Comparison of ENCODE assay signal across 1 cellular context in the genomic region with DNA sequence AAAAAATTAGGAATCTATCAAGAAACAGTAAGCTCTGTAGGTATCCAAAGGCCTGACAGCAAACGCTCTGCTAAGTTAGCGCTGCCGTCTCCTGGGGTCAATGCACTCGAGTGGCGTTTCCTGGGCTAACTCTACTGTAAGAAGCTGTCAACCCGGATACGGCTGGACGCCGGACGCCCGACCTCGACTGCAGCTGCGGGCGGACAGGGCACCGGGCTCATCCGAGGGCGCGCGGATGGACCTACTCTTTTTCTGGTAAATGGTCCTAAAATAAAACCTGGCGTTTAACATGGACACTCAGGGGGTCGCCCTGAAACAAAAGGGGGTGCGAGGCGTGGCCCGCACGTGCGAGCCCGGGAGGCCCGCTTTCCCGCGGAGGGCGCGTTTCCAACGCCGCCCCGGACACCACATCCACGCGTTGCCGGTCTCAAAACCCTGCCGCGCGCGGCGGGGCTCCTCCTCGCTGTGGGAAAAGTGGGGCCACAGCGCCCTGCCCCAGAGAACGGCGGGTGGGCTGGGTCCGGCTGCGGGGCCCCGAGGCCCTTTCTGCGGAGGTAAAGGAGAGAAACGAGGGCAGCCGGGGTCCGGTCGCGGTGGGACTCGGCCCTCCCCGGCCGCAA.
A peak's percentile ranks its signal among the peaks of the same experiment; 100 is the strongest.
TF ChIP-seq lines count a peak whose summit lies in the region.

No MANE protein-coding gene starts in this region.

TF ChIP-seq in WTC11, 78 proteins besides CTCF, POLR2A, EP300 and RAD21 (continued from another document):
- TF ChIP-seq, protein P1, sequence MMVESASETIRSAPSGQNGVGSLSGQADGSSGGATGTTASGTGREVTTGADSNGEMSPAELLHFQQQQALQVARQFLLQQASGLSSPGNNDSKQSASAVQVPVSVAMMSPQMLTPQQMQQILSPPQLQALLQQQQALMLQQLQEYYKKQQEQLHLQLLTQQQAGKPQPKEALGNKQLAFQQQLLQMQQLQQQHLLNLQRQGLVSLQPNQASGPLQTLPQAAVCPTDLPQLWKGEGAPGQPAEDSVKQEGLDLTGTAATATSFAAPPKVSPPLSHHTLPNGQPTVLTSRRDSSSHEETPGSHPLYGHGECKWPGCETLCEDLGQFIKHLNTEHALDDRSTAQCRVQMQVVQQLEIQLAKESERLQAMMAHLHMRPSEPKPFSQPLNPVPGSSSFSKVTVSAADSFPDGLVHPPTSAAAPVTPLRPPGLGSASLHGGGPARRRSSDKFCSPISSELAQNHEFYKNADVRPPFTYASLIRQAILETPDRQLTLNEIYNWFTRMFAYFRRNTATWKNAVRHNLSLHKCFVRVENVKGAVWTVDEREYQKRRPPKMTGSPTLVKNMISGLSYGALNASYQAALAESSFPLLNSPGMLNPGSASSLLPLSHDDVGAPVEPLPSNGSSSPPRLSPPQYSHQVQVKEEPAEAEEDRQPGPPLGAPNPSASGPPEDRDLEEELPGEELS (CRISPR knock-in tag; IDR thresholded peaks at IDR 0.05), result no peak
- TF ChIP-seq, protein P2, sequence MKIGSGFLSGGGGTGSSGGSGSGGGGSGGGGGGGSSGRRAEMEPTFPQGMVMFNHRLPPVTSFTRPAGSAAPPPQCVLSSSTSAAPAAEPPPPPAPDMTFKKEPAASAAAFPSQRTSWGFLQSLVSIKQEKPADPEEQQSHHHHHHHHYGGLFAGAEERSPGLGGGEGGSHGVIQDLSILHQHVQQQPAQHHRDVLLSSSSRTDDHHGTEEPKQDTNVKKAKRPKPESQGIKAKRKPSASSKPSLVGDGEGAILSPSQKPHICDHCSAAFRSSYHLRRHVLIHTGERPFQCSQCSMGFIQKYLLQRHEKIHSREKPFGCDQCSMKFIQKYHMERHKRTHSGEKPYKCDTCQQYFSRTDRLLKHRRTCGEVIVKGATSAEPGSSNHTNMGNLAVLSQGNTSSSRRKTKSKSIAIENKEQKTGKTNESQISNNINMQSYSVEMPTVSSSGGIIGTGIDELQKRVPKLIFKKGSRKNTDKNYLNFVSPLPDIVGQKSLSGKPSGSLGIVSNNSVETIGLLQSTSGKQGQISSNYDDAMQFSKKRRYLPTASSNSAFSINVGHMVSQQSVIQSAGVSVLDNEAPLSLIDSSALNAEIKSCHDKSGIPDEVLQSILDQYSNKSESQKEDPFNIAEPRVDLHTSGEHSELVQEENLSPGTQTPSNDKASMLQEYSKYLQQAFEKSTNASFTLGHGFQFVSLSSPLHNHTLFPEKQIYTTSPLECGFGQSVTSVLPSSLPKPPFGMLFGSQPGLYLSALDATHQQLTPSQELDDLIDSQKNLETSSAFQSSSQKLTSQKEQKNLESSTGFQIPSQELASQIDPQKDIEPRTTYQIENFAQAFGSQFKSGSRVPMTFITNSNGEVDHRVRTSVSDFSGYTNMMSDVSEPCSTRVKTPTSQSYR (CRISPR knock-in tag; IDR thresholded peaks at IDR 0.05), result no peak
- TF ChIP-seq NR1H2 (CRISPR knock-in tag; IDR thresholded peaks at IDR 0.05) (0 out of 2 replicates have a peak, but pooled peaks have one; percentile 48), PRRX2 (CRISPR knock-in tag; IDR thresholded peaks at IDR 0.05) (no peak)
- TF ChIP-seq, protein P3, sequence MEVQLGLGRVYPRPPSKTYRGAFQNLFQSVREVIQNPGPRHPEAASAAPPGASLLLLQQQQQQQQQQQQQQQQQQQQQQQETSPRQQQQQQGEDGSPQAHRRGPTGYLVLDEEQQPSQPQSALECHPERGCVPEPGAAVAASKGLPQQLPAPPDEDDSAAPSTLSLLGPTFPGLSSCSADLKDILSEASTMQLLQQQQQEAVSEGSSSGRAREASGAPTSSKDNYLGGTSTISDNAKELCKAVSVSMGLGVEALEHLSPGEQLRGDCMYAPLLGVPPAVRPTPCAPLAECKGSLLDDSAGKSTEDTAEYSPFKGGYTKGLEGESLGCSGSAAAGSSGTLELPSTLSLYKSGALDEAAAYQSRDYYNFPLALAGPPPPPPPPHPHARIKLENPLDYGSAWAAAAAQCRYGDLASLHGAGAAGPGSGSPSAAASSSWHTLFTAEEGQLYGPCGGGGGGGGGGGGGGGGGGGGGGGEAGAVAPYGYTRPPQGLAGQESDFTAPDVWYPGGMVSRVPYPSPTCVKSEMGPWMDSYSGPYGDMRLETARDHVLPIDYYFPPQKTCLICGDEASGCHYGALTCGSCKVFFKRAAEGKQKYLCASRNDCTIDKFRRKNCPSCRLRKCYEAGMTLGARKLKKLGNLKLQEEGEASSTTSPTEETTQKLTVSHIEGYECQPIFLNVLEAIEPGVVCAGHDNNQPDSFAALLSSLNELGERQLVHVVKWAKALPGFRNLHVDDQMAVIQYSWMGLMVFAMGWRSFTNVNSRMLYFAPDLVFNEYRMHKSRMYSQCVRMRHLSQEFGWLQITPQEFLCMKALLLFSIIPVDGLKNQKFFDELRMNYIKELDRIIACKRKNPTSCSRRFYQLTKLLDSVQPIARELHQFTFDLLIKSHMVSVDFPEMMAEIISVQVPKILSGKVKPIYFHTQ (CRISPR knock-in tag; IDR thresholded peaks at IDR 0.05), result no peak
